26 cellular contexts compared by ENCODE assay signal in genomic region chr10:97116534-97117162, GRCh38.
DNase-seq lines count a peak whose midpoint lies in the region; ATAC-seq lines count a peak whose summit lies in the region.
"Had no signal": no experiment of that assay in that cellular context is flagged by ENCODE, and none has a peak within 500 bp of the region (broad histone marks: within the 10 kb centered on the region; RNA-seq: fewer than 3 reads in every experiment).

No MANE protein-coding gene starts in this region.

- H3K27me3 Mint-ChIP-seq in activated CD4-positive, alpha-beta T cell treated with anti-CD3 and anti-CD28 coated beads, Interleukin-2, amount 10 ng/mL, durations not matched to agents 24 days and 14 days, result peaks cover 14% of the 10 kb centered on the region
- peaks cover 17% of the 10 kb centered on the region for H3K27me3 Mint-ChIP-seq in stimulated activated naive CD8-positive, alpha-beta T cell treated with anti-CD3 and anti-CD28 coated beads, Interleukin-15, amount 100 ng/mL, for 72 hours

- DNase-seq in Ammon's horn (ENCODE audit: low spot score) (peak; percentile 39), DMS79 treated with DMSO at 0.1 percent for 48 hours (lab: John Stamatoyannopoulos, UW) (peak; percentile 13), NCI-H2171 treated with DMSO at 0.1 percent for 48 hours (lab: John Stamatoyannopoulos, UW) (peak; percentile 85)
- DNase-seq in activated CD4-positive, alpha-beta T cell treated with anti-CD3 and anti-CD28 coated beads, Interleukin-2, amount 10 ng/mL, durations not matched to agents 24 days and 14 days, result no peak
- no peak for DNase-seq in stimulated activated naive CD8-positive, alpha-beta T cell treated with anti-CD3 and anti-CD28 coated beads, Interleukin-15, amount 100 ng/mL, for 72 hours
- DNase-seq: activated CD4-positive, alpha-beta T cell treated with anti-CD3 and anti-CD28 coated beads for 4 hours; activated naive CD4-positive, alpha-beta T cell treated with anti-CD3 and anti-CD28 coated beads, Interleukin-2, amount 10 ng/mL, durations not matched to agents 7 days and 5 days; brain microvascular endothelial cell; esophagus squamous epithelium; H9; heart right ventricle; left ventricle myocardium inferior; NCI-H774; ovary; SIG-M5; stimulated activated naive CD4-positive, alpha-beta T cell; testis had no signal

- H3K36me3 Mint-ChIP-seq in activated CD4-positive, alpha-beta T cell treated with anti-CD3 and anti-CD28 coated beads, Interleukin-2, amount 10 ng/mL, durations not matched to agents 24 days and 14 days (ENCODE audit: low read depth), result no peaks in the 10 kb centered on the region
- H3K36me3 Mint-ChIP-seq: activated naive CD4-positive, alpha-beta T cell treated with anti-CD3 and anti-CD28 coated beads, Interleukin-2, amount 10 ng/mL, durations not matched to agents 7 days and 5 days had no signal

- H3K4me3 Mint-ChIP-seq in activated CD4-positive, alpha-beta T cell treated with anti-CD3 and anti-CD28 coated beads, Interleukin-2, amount 10 ng/mL, durations not matched to agents 24 days and 14 days, result no peak overlapping the region
- H3K4me3 Mint-ChIP-seq in stimulated activated naive CD8-positive, alpha-beta T cell treated with anti-CD3 and anti-CD28 coated beads, Interleukin-15, amount 100 ng/mL, for 72 hours, result no peak overlapping the region
- H3K4me3 Mint-ChIP-seq: activated naive CD4-positive, alpha-beta T cell treated with anti-CD3 and anti-CD28 coated beads, Interleukin-2, amount 10 ng/mL, durations not matched to agents 7 days and 5 days; activated T-helper 17 cell treated with anti-CD3 and anti-CD28 coated beads, Interleukin-2, amount 50 U/mL, for 72 hours; B cell; H9; neural crest cell; T-helper 2 cell treated with Interferon-gamma antibody and Interleukin-4, amounts not matched to agents 5 μg/mL and 100 μg/mL, for 36 hours had no signal

- no peaks in the 10 kb centered on the region for H3K9me3 Mint-ChIP-seq in activated CD4-positive, alpha-beta T cell treated with anti-CD3 and anti-CD28 coated beads, Interleukin-2, amount 10 ng/mL, durations not matched to agents 24 days and 14 days
- H3K9me3 Mint-ChIP-seq in stimulated activated naive CD8-positive, alpha-beta T cell treated with anti-CD3 and anti-CD28 coated beads, Interleukin-15, amount 100 ng/mL, for 72 hours, result no peaks in the 10 kb centered on the region
- H3K9me3 Mint-ChIP-seq: activated naive CD4-positive, alpha-beta T cell treated with anti-CD3 and anti-CD28 coated beads, Interleukin-2, amount 10 ng/mL, durations not matched to agents 7 days and 5 days; activated T-helper 17 cell treated with anti-CD3 and anti-CD28 coated beads, Interleukin-2, amount 50 U/mL, for 72 hours; H9; neural crest cell; T-helper 2 cell treated with Interferon-gamma antibody and Interleukin-4, amounts not matched to agents 5 μg/mL and 100 μg/mL, for 36 hours had no signal

- H3K4me1 Mint-ChIP-seq in activated CD4-positive, alpha-beta T cell treated with anti-CD3 and anti-CD28 coated beads, Interleukin-2, amount 10 ng/mL, durations not matched to agents 24 days and 14 days, result no peaks in the 10 kb centered on the region
- no peaks in the 10 kb centered on the region for H3K4me1 Mint-ChIP-seq in stimulated activated naive CD8-positive, alpha-beta T cell treated with anti-CD3 and anti-CD28 coated beads, Interleukin-15, amount 100 ng/mL, for 72 hours
- H3K4me1 Mint-ChIP-seq: activated naive CD4-positive, alpha-beta T cell treated with anti-CD3 and anti-CD28 coated beads, Interleukin-2, amount 10 ng/mL, durations not matched to agents 7 days and 5 days; activated T-helper 17 cell treated with anti-CD3 and anti-CD28 coated beads, Interleukin-2, amount 50 U/mL, for 72 hours; B cell; neural crest cell had no signal

- H3K27ac Mint-ChIP-seq in activated CD4-positive, alpha-beta T cell treated with anti-CD3 and anti-CD28 coated beads, Interleukin-2, amount 10 ng/mL, durations not matched to agents 24 days and 14 days, result no peak overlapping the region
- H3K27ac Mint-ChIP-seq in stimulated activated naive CD8-positive, alpha-beta T cell treated with anti-CD3 and anti-CD28 coated beads, Interleukin-15, amount 100 ng/mL, for 72 hours, result no peak overlapping the region
- H3K27ac Mint-ChIP-seq: activated naive CD4-positive, alpha-beta T cell treated with anti-CD3 and anti-CD28 coated beads, Interleukin-2, amount 10 ng/mL, durations not matched to agents 7 days and 5 days; activated T-helper 17 cell treated with anti-CD3 and anti-CD28 coated beads, Interleukin-2, amount 50 U/mL, for 72 hours; B cell; H9; T-helper 2 cell treated with Interferon-gamma antibody and Interleukin-4, amounts not matched to agents 5 μg/mL and 100 μg/mL, for 36 hours had no signal

- peak overlapping the region; percentile 41 for H3K27ac ChIP-seq in cingulate gyrus (ENCODE audit: low read depth, low read length)
- H3K27ac ChIP-seq: brain microvascular endothelial cell, esophagus squamous epithelium, foreskin keratinocyte, heart right ventricle, left ventricle myocardium inferior, ovary, testis, WERI-Rb-1 had no signal

- ATAC-seq in GM18861 (IDR thresholded peaks at IDR 0.05; ENCODE audit: unreplicated experiment), result no peak
- no peak for ATAC-seq in stimulated activated naive CD8-positive, alpha-beta T cell treated with anti-CD3 and anti-CD28 coated beads, Interleukin-15, amount 100 ng/mL, for 72 hours
- ATAC-seq: activated T-helper 17 cell treated with anti-CD3 and anti-CD28 coated beads, Interleukin-2, amount 50 U/mL, for 72 hours; foreskin keratinocyte; K562 had no signal

- intact Hi-C loops in activated CD4-positive, alpha-beta T cell treated with anti-CD3 and anti-CD28 coated beads, Interleukin-2, amount 10 ng/mL, durations not matched to agents 24 days and 14 days (cut with micrococcal nuclease), result no loop called here

Comparison
In these comparisons a context has a peak if more than half of its experiments do, and no peak if none do; other contexts are left out.
1. DNase-seq: peak in Ammon's horn (single experiment), DMS79 treated with DMSO at 0.1 percent for 48 hours (single experiment) and NCI-H2171 treated with DMSO at 0.1 percent for 48 hours (single experiment); none in activated CD4-positive, alpha-beta T cell treated with anti-CD3 and anti-CD28 coated beads, Interleukin-2, amount 10 ng/mL, durations not matched to agents 24 days and 14 days (single experiment) and stimulated activated naive CD8-positive, alpha-beta T cell treated with anti-CD3 and anti-CD28 coated beads, Interleukin-15, amount 100 ng/mL, for 72 hours (0 of 2).